In genomic region chr1:64581786-64582185, GRCh38 we compare ENCODE assay signal across 16 cellular contexts.
DNase-seq lines count a peak whose midpoint lies in the region; ATAC-seq and TF ChIP-seq lines count a peak whose summit lies in the region.
"Had no signal": no experiment of that assay in that cellular context is flagged by ENCODE, and none has a peak within 500 bp of the region (broad histone marks: within the 10 kb centered on the region; RNA-seq: fewer than 3 reads in every experiment).

No MANE protein-coding gene starts in this region.

- H3K27ac Mint-ChIP-seq in WTC11 (peak overlapping the region; percentile 36), chondrocyte (ENCODE audit: unreplicated experiment) (no peak overlapping the region)
- H3K27ac Mint-ChIP-seq: HFFc6 had no signal

- H3K4me1 Mint-ChIP-seq in WTC11 (peaks cover 49% of the 10 kb centered on the region), chondrocyte (ENCODE audit: low read depth) (no peaks in the 10 kb centered on the region)

- H3K36me3 Mint-ChIP-seq in WTC11 (no peaks in the 10 kb centered on the region), chondrocyte (ENCODE audit: low read depth) (peaks cover 4% of the 10 kb centered on the region)

- TF ChIP-seq CTCF in WTC11 (IDR thresholded peaks at IDR 0.05) (no peak), chondrocyte (IDR thresholded peaks at IDR 0.05) (no peak)

- POLR2A ChIA-PET in WTC11 (lab: Charles Lee) = no interaction called here

- no peaks in the 10 kb centered on the region for H3K27me3 Mint-ChIP-seq in WTC11 (ENCODE audit: low read depth)
- no peaks in the 10 kb centered on the region for H3K27me3 Mint-ChIP-seq in chondrocyte (ENCODE audit: low read depth)

- intact Hi-C loops in left ventricle myocardium superior (cut with micrococcal nuclease) = no loop called here

- peak; percentile 29 for DNase-seq in COR-L47 (lab: John Stamatoyannopoulos, UW)
- peak; percentile 70 for DNase-seq in NCI-H2029 (lab: John Stamatoyannopoulos, UW)
- no peak for DNase-seq in WTC11 (ENCODE audit: low spot score)
- no peak for DNase-seq in left ventricle myocardium superior
- no peak for DNase-seq in HPDE6-E6E7 (ENCODE audit: extremely low spot score)
- no peak for DNase-seq in chondrocyte (ENCODE audit: low spot score)
- no peak for DNase-seq in HT-29 (ENCODE audit: low spot score)
- DNase-seq: C1 segment of cervical spinal cord; DMS79; HFFc6; NCI-H1048; NCI-H1436 treated with DMSO at 0.1 percent for 48 hours; NCI-H226; NCI-H526 treated with DMSO at 0.1 percent for 48 hours; NK-92 treated with Interleukin-12 subunit alpha and Interleukin-12 subunit beta, amount 100 ng/mL, for 24 hours had no signal

- no peak for ATAC-seq in WTC11
- ATAC-seq in left ventricle myocardium superior = peak; percentile 56
- ATAC-seq in GM21423 (IDR thresholded peaks at IDR 0.05; ENCODE audit: unreplicated experiment) = no peak

- H3K9me3 Mint-ChIP-seq in WTC11 = no peaks in the 10 kb centered on the region
- H3K9me3 Mint-ChIP-seq in chondrocyte (ENCODE audit: low read depth) = no peaks in the 10 kb centered on the region
- H3K9me3 Mint-ChIP-seq: HFFc6 had no signal

- CTCF ChIA-PET in WTC11 (lab: Charles Lee) = no interaction called here

- H3K4me3 Mint-ChIP-seq in WTC11 (no peak overlapping the region), chondrocyte (ENCODE audit: unreplicated experiment) (no peak overlapping the region)
- H3K4me3 Mint-ChIP-seq: HFFc6 had no signal

TF ChIP-seq in WTC11, 78 proteins besides CTCF, POLR2A, EP300 and RAD21:
- TF ChIP-seq NR3C1 (CRISPR knock-in tag; conservative IDR thresholded peaks at IDR 0.05; ENCODE audit: low read depth) (no peak), MLX (CRISPR knock-in tag; IDR thresholded peaks at IDR 0.05) (no peak), ZNF219 (CRISPR knock-in tag; IDR thresholded peaks at IDR 0.05; ENCODE audit: borderline replicate concordance) (no peak), GTF2I (CRISPR knock-in tag; conservative IDR thresholded peaks at IDR 0.05) (no peak), ZNF263 (CRISPR knock-in tag; IDR thresholded peaks at IDR 0.05; ENCODE audit: low read depth) (no peak), SP1 (CRISPR knock-in tag; conservative IDR thresholded peaks at IDR 0.05) (no peak), TEAD1 (CRISPR knock-in tag; IDR thresholded peaks at IDR 0.05) (no peak), ATF1 (CRISPR knock-in tag; IDR thresholded peaks at IDR 0.05) (no peak), JUN (CRISPR knock-in tag; IDR thresholded peaks at IDR 0.05) (no peak), ZNF532 (CRISPR knock-in tag; IDR thresholded peaks at IDR 0.05; ENCODE audit: borderline replicate concordance) (no peak), GABPB1 (CRISPR knock-in tag; IDR thresholded peaks at IDR 0.05) (no peak), ETV6 (CRISPR knock-in tag; IDR thresholded peaks at IDR 0.05) (no peak)
- TF ChIP-seq, protein P1, sequence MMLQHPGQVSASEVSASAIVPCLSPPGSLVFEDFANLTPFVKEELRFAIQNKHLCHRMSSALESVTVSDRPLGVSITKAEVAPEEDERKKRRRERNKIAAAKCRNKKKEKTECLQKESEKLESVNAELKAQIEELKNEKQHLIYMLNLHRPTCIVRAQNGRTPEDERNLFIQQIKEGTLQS (CRISPR knock-in tag; conservative IDR thresholded peaks at IDR 0.05) = no peak
- TF ChIP-seq, protein P2, sequence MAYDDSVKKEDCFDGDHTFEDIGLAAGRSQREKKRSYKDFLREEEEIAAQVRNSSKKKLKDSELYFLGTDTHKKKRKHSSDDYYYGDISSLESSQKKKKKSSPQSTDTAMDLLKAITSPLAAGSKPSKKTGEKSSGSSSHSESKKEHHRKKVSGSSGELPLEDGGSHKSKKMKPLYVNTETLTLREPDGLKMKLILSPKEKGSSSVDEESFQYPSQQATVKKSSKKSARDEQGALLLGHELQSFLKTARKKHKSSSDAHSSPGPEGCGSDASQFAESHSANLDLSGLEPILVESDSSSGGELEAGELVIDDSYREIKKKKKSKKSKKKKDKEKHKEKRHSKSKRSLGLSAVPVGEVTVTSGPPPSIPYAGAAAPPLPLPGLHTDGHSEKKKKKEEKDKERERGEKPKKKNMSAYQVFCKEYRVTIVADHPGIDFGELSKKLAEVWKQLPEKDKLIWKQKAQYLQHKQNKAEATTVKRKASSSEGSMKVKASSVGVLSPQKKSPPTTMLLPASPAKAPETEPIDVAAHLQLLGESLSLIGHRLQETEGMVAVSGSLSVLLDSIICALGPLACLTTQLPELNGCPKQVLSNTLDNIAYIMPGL (CRISPR knock-in tag; IDR thresholded peaks at IDR 0.05) = no peak
- TF ChIP-seq, protein P3, sequence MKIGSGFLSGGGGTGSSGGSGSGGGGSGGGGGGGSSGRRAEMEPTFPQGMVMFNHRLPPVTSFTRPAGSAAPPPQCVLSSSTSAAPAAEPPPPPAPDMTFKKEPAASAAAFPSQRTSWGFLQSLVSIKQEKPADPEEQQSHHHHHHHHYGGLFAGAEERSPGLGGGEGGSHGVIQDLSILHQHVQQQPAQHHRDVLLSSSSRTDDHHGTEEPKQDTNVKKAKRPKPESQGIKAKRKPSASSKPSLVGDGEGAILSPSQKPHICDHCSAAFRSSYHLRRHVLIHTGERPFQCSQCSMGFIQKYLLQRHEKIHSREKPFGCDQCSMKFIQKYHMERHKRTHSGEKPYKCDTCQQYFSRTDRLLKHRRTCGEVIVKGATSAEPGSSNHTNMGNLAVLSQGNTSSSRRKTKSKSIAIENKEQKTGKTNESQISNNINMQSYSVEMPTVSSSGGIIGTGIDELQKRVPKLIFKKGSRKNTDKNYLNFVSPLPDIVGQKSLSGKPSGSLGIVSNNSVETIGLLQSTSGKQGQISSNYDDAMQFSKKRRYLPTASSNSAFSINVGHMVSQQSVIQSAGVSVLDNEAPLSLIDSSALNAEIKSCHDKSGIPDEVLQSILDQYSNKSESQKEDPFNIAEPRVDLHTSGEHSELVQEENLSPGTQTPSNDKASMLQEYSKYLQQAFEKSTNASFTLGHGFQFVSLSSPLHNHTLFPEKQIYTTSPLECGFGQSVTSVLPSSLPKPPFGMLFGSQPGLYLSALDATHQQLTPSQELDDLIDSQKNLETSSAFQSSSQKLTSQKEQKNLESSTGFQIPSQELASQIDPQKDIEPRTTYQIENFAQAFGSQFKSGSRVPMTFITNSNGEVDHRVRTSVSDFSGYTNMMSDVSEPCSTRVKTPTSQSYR (CRISPR knock-in tag; IDR thresholded peaks at IDR 0.05) = no peak

Comparison
In these comparisons a context has a peak if more than half of its experiments do, and no peak if none do; other contexts are left out.
1. DNase-seq: peak in COR-L47 (single experiment) and NCI-H2029 (single experiment); none in WTC11 (single experiment), left ventricle myocardium superior (single experiment), HPDE6-E6E7 (single experiment), chondrocyte (single experiment) and HT-29 (single experiment).